Comparison of ENCODE assay signal across 1 cellular context in genomic region chr9:113164536-113165300, GRCh38.
TF ChIP-seq lines count a peak whose summit lies in the region.

No MANE protein-coding gene starts in this region.

TF ChIP-seq in K562, 482 proteins besides CTCF, POLR2A, EP300 and RAD21 (continues in another document):
- TF ChIP-seq CEBPB (tag; IDR thresholded peaks at IDR 0.05) (0 out of 2 replicates have a peak, but pooled peaks have one; percentile 25), ZNF280B (CRISPR knock-in tag; IDR thresholded peaks at IDR 0.05) (no peak), BCLAF1 (IDR thresholded peaks at IDR 0.05; ENCODE audit: borderline replicate concordance in 1 of 2, control insufficient read depth in 1 of 2, low read depth in 2 of 2, low read length in 1 of 2) (no peak), ATF4 (CRISPR knock-in tag; IDR thresholded peaks at IDR 0.05) (no peak), TOE1 (IDR thresholded peaks at IDR 0.05; ENCODE audit: borderline replicate concordance) (no peak), TOE1 (CRISPR knock-in tag; IDR thresholded peaks at IDR 0.05; ENCODE audit: borderline replicate concordance, low read depth) (no peak), RBM25 (IDR thresholded peaks at IDR 0.05; ENCODE audit: low read depth, low read length, severe bottlenecking) (no peak), ZNF239 (CRISPR knock-in tag; IDR thresholded peaks at IDR 0.05) (no peak), PHF8 (IDR thresholded peaks at IDR 0.05; ENCODE audit: borderline replicate concordance, low read length) (no peak), TCF7 (IDR thresholded peaks at IDR 0.05; ENCODE audit: borderline replicate concordance) (no peak), HDAC2 (IDR thresholded peaks at IDR 0.05) (no peak), MEF2D (tag; conservative IDR thresholded peaks at IDR 0.05; ENCODE audit: low read depth) (no peak), E2F6 (IDR thresholded peaks at IDR 0.05; ENCODE audit: borderline replicate concordance in 1 of 2, extremely low read depth in 1 of 2, insufficient read depth in 1 of 2, insufficient read length in 1 of 2, low read depth in 1 of 2, low read length in 1 of 2, poor library complexity in 1 of 2, severe bottlenecking in 1 of 2) (no peak), BRCA1 (IDR thresholded peaks at IDR 0.05) (no peak), BRCA1 (CRISPR knock-in tag; IDR thresholded peaks at IDR 0.05) (no peak), CUX1 (CRISPR knock-in tag; IDR thresholded peaks at IDR 0.05) (no peak), DMBX1 (CRISPR knock-in tag; IDR thresholded peaks at IDR 0.05; ENCODE audit: borderline replicate concordance) (no peak), HNRNPH1 (optimal IDR thresholded peaks at IDR 0.05; ENCODE audit: low read depth, low read length) (no peak), ZNF232 (CRISPR knock-in tag; IDR thresholded peaks at IDR 0.05) (no peak), CBFA2T3 (IDR thresholded peaks at IDR 0.05) (peak; percentile 24; the same call in 1 of the 2 replicates), CEBPG (CRISPR knock-in tag; IDR thresholded peaks at IDR 0.05) (no peak), CEBPG (tag; conservative IDR thresholded peaks at IDR 0.05 in 1 of 2, IDR thresholded peaks at IDR 0.05 in 1 of 2) (peak; percentile 22 to 70; a peak in 2 of 4 replicates), ZNF830 (CRISPR knock-in tag; IDR thresholded peaks at IDR 0.05) (no peak), NFIC (IDR thresholded peaks at IDR 0.05) (0 out of 2 replicates have a peak, but pooled peaks have one; percentile 13), ZBTB8A (IDR thresholded peaks at IDR 0.05; ENCODE audit: partially characterized antibody) (no peak), ZNF3 (CRISPR knock-in tag; IDR thresholded peaks at IDR 0.05) (no peak), ZBTB34 (CRISPR knock-in tag; IDR thresholded peaks at IDR 0.05) (no peak), FOSL1 (tag; conservative IDR thresholded peaks at IDR 0.05) (no peak), ZNF23 (CRISPR knock-in tag; IDR thresholded peaks at IDR 0.05) (no peak), CEBPZ (IDR thresholded peaks at IDR 0.05; ENCODE audit: borderline replicate concordance, low read depth, low read length) (no peak), CHD2 (IDR thresholded peaks at IDR 0.05; ENCODE audit: low read depth, low read length) (no peak), SMARCB1 (IDR thresholded peaks at IDR 0.05; ENCODE audit: insufficient read length, low read depth) (no peak), NR4A1 (CRISPR knock-in tag; IDR thresholded peaks at IDR 0.05) (no peak), NR4A1 (tag; IDR thresholded peaks at IDR 0.05) (no peak), CLOCK (CRISPR knock-in tag; IDR thresholded peaks at IDR 0.05; ENCODE audit: borderline replicate concordance) (no peak), ILF3 (IDR thresholded peaks at IDR 0.05; ENCODE audit: borderline replicate concordance) (no peak), TEAD1 (CRISPR knock-in tag; IDR thresholded peaks at IDR 0.05) (no peak), PBX2 (CRISPR knock-in tag; IDR thresholded peaks at IDR 0.05; ENCODE audit: low read depth) (no peak), PBX2 (tag; conservative IDR thresholded peaks at IDR 0.05; ENCODE audit: low read depth) (no peak)
